In the genomic region with DNA sequence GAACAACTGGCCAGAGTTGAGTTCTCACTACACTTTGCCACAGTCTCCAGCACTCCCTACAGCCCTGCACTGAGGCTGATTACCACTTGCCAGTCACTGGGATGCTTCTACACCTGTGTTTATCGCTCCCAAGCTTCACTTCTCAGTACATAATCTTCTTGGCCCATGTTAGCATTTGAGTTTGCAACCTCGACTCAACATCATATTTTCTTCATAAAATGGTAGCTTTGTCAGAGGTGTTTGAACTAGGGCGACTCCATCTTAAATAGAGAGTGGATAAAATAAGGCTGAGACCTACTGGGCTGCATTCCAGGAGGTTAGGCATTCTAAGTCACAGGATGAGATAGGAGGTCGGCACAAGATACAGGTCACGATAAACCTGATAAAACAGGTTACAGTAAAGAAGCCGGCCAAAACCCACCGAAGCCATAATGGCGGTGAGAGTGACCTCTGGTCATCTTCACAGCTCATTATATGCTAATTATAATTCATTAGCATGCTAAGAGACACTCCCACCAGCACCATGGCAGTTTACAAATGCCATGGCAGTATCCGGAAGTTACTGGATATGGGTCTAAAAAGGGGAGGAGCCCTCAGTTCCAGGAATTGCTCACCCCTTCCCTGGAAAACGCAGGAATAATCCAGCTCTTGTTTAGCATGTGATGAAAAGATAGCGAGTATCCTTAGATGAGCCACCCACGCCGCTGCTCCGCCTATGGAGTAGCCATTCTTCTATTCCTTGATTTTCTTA, we compare ENCODE assay signal across 26 cellular contexts.
DNase-seq lines count a peak whose midpoint lies in the region; ATAC-seq and TF ChIP-seq lines count a peak whose summit lies in the region.
"Had no signal": no experiment of that assay in that cellular context is flagged by ENCODE, and none has a peak within 500 bp of the region (broad histone marks: within the 10 kb centered on the region; RNA-seq: fewer than 3 reads in every experiment).

No MANE protein-coding gene starts in this region.

- H3K27me3 Mint-ChIP-seq in CD4-positive, CD25-positive, alpha-beta regulatory T cell: no peaks in the 10 kb centered on the region

- POLR2A ChIA-PET in HCT116 (lab: Charles Lee): interaction anchor here (3.1 kb wide), 1 partner anchor 107 kb away, joined by 22 read pairs; the partner anchor contains the start of gene KLF6

- H3K4me3 ChIP-seq in CD4-positive, CD25-positive, alpha-beta regulatory T cell (ENCODE audit: low read depth, low read length): no peak overlapping the region
- H3K4me3 ChIP-seq in HCT116 (replicated peaks in 1 of 2; ENCODE audit: low read depth in 1 of 2, low read length in 2 of 2) (no peak overlapping the region), brain microvascular endothelial cell (ENCODE audit: low read depth, low read length) (no peak overlapping the region), mesendoderm (ENCODE audit: low read length) (no peak overlapping the region), dorsolateral prefrontal cortex (no peak overlapping the region)
- H3K4me3 ChIP-seq: adrenal gland, breast epithelium, SJCRH30, spleen, testis had no signal

- H2AFZ ChIP-seq in HCT116 (ENCODE audit: low read depth, low read length, poor library complexity, severe bottlenecking): no peak overlapping the region

- peaks cover 30% of the 10 kb centered on the region for H3K4me1 ChIP-seq in CD4-positive, CD25-positive, alpha-beta regulatory T cell (ENCODE audit: control insufficient read depth, insufficient read depth, low read length, poor library complexity, severe bottlenecking)
- H3K4me1 ChIP-seq in HCT116 (ENCODE audit: control insufficient read depth in 1 of 2, insufficient read depth in 2 of 2, low read length in 2 of 2): peaks cover 27 to 73% of the 10 kb centered on the region in 2 experiments
- peaks cover 14% of the 10 kb centered on the region for H3K4me1 ChIP-seq in mesendoderm (ENCODE audit: control insufficient read depth, low read depth, low read length)
- H3K4me1 ChIP-seq: breast epithelium had no signal

- H3K4me2 ChIP-seq in HCT116 (ENCODE audit: low read length) (peak overlapping the region; percentile 63), mesendoderm (ENCODE audit: low read length) (no peak overlapping the region)

- H3K9me2 ChIP-seq in HCT116 (ENCODE audit: insufficient read depth): no peaks in the 10 kb centered on the region

- ATAC-seq in CD4-positive, CD25-positive, alpha-beta regulatory T cell (ENCODE audit: low read depth in 2 of 2): no peak
- ATAC-seq in HCT116 (peak; percentile 20; the same call in 1 of the 2 replicates), HG03521 (IDR thresholded peaks at IDR 0.05; ENCODE audit: unreplicated experiment) (no peak), HG03280 (IDR thresholded peaks at IDR 0.05; ENCODE audit: unreplicated experiment) (no peak)
- ATAC-seq: activated T-cell treated with anti-CD3 and anti-CD28 coated beads, Interleukin-2, amount 50 U/mL, for 4 hours had no signal

- DNase-seq in CD4-positive, CD25-positive, alpha-beta regulatory T cell: no peak
- DNase-seq in HCT116 (ENCODE audit: low read depth, low spot score): no peak
- no peak for DNase-seq in brain microvascular endothelial cell
- DNase-seq in mesendoderm: peak; percentile 71
- DNase-seq in AG20443 (ENCODE audit: low spot score): no peak
- no peak for DNase-seq in dorsolateral prefrontal cortex
- DNase-seq: activated CD4-positive, alpha-beta T cell treated with anti-CD3 and anti-CD28 coated beads for 1 hour; activated naive CD4-positive, alpha-beta T cell; activated T-cell treated with anti-CD3 and anti-CD28 coated beads, Interleukin-2, amount 50 U/mL, for 4 hours; cortex of kidney; DMS153; glutamatergic neuron; NCI-H146; NCI-H2171; NCI-H524; occipital lobe; SJCRH30; spleen; stimulated activated CD4-positive, alpha-beta T cell treated with anti-CD3 and anti-CD28 coated beads, Interleukin-4, amount 100 ng/mL, for 1 hour; stimulated activated naive CD4-positive, alpha-beta T cell; testis had no signal

- H3K9ac ChIP-seq in HCT116 (ENCODE audit: low read length) (0 out of 2 replicates have a peak overlapping the region, but pooled peaks have one; percentile 40), mesendoderm (ENCODE audit: low read length) (no peak overlapping the region)

- no peaks in the 10 kb centered on the region for H3K36me3 Mint-ChIP-seq in CD4-positive, CD25-positive, alpha-beta regulatory T cell

- peak overlapping the region; percentile 94 for H2BK15ac ChIP-seq in mesendoderm (replicated peaks; ENCODE audit: low read depth)

- H3K23ac ChIP-seq in mesendoderm (ENCODE audit: low read length): no peak overlapping the region

- no peak overlapping the region for H2AK5ac ChIP-seq in mesendoderm (ENCODE audit: low read length)

- H3K4ac ChIP-seq in mesendoderm (ENCODE audit: low read depth, low read length): peak overlapping the region; percentile 87

- TF ChIP-seq RAD21 in HCT116 (IDR thresholded peaks at IDR 0.05; ENCODE audit: low read depth): no peak

- no peak for TF ChIP-seq POLR2A in HCT116 (IDR thresholded peaks at IDR 0.05; ENCODE audit: borderline replicate concordance, extremely low read depth, insufficient read depth, insufficient read length)

- RAD21 ChIA-PET in HCT116 (lab: Charles Lee; ENCODE audit: low non-redundant PET in 1 of 2, low total read pairs in 2 of 2, uncharacterized antibody in 2 of 2, unreplicated experiment in 2 of 2): no interaction called here

- H4K5ac ChIP-seq in mesendoderm (ENCODE audit: low read length): no peak overlapping the region

- no peaks in the 10 kb centered on the region for H3K9me3 Mint-ChIP-seq in CD4-positive, CD25-positive, alpha-beta regulatory T cell
- H3K9me3 Mint-ChIP-seq: activated T-cell treated with anti-CD3 and anti-CD28 coated beads, Interleukin-2, amount 50 U/mL, for 4 hours had no signal

- H4K8ac ChIP-seq in mesendoderm (ENCODE audit: low read depth, low read length): no peak overlapping the region

- WGBS in mesendoderm (ENCODE audit: extremely low coverage, insufficient coverage, low lambda C conversion rate): no CpG with 5 or more reads among the region's 14 CpGs

- no peaks in the 10 kb centered on the region for H3K79me1 ChIP-seq in mesendoderm (ENCODE audit: low read length)

- H3K36me3 ChIP-seq in CD4-positive, CD25-positive, alpha-beta regulatory T cell (ENCODE audit: control insufficient read depth, insufficient read depth, low read length): no peaks in the 10 kb centered on the region
- no peaks in the 10 kb centered on the region for H3K36me3 ChIP-seq in HCT116 (ENCODE audit: control insufficient read depth in 1 of 2, insufficient read depth in 2 of 2, low read length in 2 of 2)
- no peaks in the 10 kb centered on the region for H3K36me3 ChIP-seq in brain microvascular endothelial cell (replicated peaks)
- no peaks in the 10 kb centered on the region for H3K36me3 ChIP-seq in mesendoderm (ENCODE audit: control insufficient read depth, insufficient read depth, low read length)
- H3K36me3 ChIP-seq: adrenal gland, breast epithelium, SJCRH30, spleen had no signal

- H2BK120ac ChIP-seq in mesendoderm (ENCODE audit: low read depth, low read length): no peak overlapping the region

- CTCF ChIA-PET in HCT116 (lab: Charles Lee): no interaction called here

- peak overlapping the region in 1 of 4 donors; percentile 21 for H3K4me3 Mint-ChIP-seq in CD4-positive, CD25-positive, alpha-beta regulatory T cell
- H3K4me3 Mint-ChIP-seq: activated T-cell treated with anti-CD3 and anti-CD28 coated beads, Interleukin-2, amount 50 U/mL, for 4 hours had no signal

- H3K56ac ChIP-seq in mesendoderm (ENCODE audit: low read length): no peak overlapping the region

- H3K27ac Mint-ChIP-seq in CD4-positive, CD25-positive, alpha-beta regulatory T cell: peak overlapping the region in 2 of 3 donors; percentile 9 to 38

- TF ChIP-seq CTCF in HCT116 (IDR thresholded peaks at IDR 0.05 in 2 of 3, conservative IDR thresholded peaks at IDR 0.05 in 1 of 3; ENCODE audit: borderline replicate concordance in 1 of 3, insufficient read depth in 1 of 3, low read depth in 2 of 3, low read length in 2 of 3) (no peak), brain microvascular endothelial cell (IDR thresholded peaks at IDR 0.05; ENCODE audit: low read depth, low read length, missing control alignments) (no peak), dorsolateral prefrontal cortex (IDR thresholded peaks at IDR 0.05 in 54 of 56, conservative IDR thresholded peaks at IDR 0.05 in 2 of 56; ENCODE audit: low read depth in 1 of 56, partially characterized antibody in 56 of 56) (no peak)

- H3K9me3 ChIP-seq in CD4-positive, CD25-positive, alpha-beta regulatory T cell (ENCODE audit: control insufficient read depth in 2 of 2, low read length in 2 of 2): no peaks in the 10 kb centered on the region
- H3K9me3 ChIP-seq in HCT116 (ENCODE audit: control insufficient read depth in 1 of 2, insufficient read depth in 1 of 2, low read depth in 1 of 2, low read length in 2 of 2): no peaks in the 10 kb centered on the region
- H3K9me3 ChIP-seq: adrenal gland, breast epithelium, SJCRH30, spleen, testis had no signal

- in situ Hi-C loops in brain microvascular endothelial cell (cut with HindIII; ENCODE audit: low pct_ligation_motif_present, low sequenced_read_pairs): no loop called here

- intact Hi-C loops in HCT116 (cut with micrococcal nuclease): no loop called here
- intact Hi-C loops in dorsolateral prefrontal cortex (cut with DNase I): no loop called here

- H4K20me1 ChIP-seq in HCT116 (ENCODE audit: insufficient read depth): no peaks in the 10 kb centered on the region

- H2BK5ac ChIP-seq in mesendoderm (ENCODE audit: low read length): peak overlapping the region; percentile 14

- H3K27ac ChIP-seq in CD4-positive, CD25-positive, alpha-beta regulatory T cell (ENCODE audit: insufficient read depth, low read length, poor library complexity, severe bottlenecking): no peak overlapping the region
- H3K27ac ChIP-seq in HCT116 (ENCODE audit: low read depth, low read length): peak overlapping the region; percentile 25; the same call in 1 of the 2 replicates
- peak overlapping the region; percentile 100 for H3K27ac ChIP-seq in brain microvascular endothelial cell
- no peak overlapping the region for H3K27ac ChIP-seq in mesendoderm (ENCODE audit: low read depth, low read length)
- H3K27ac ChIP-seq in dorsolateral prefrontal cortex: no peak overlapping the region
- H3K27ac ChIP-seq: breast epithelium, C4-2B, SJCRH30, testis had no signal

- H3K18ac ChIP-seq in mesendoderm (ENCODE audit: low read length): peak overlapping the region; percentile 80

- H3K4me1 Mint-ChIP-seq in CD4-positive, CD25-positive, alpha-beta regulatory T cell: peaks cover 18 to 39% (median 28%) of the 10 kb centered on the region in 4 donors

- H3K79me2 ChIP-seq in HCT116 (ENCODE audit: insufficient read depth, low read length): no peaks in the 10 kb centered on the region
- no peaks in the 10 kb centered on the region for H3K79me2 ChIP-seq in mesendoderm (ENCODE audit: control insufficient read depth, insufficient read depth, low read length)

- H3K27me3 ChIP-seq in CD4-positive, CD25-positive, alpha-beta regulatory T cell (ENCODE audit: control insufficient read depth, insufficient read depth, low read length): no peaks in the 10 kb centered on the region
- H3K27me3 ChIP-seq in HCT116 (ENCODE audit: insufficient read depth, low read length): no peaks in the 10 kb centered on the region
- no peaks in the 10 kb centered on the region for H3K27me3 ChIP-seq in brain microvascular endothelial cell (replicated peaks)
- H3K27me3 ChIP-seq in mesendoderm (ENCODE audit: insufficient read depth, low read length, poor library complexity): no peaks in the 10 kb centered on the region
- H3K27me3 ChIP-seq in dorsolateral prefrontal cortex: peaks cover 0 to 4% (median 0%) of the 10 kb centered on the region in 45 donors
- H3K27me3 ChIP-seq: adrenal gland, breast epithelium, SJCRH30, spleen, testis had no signal

- no TSS peak for BruUV-seq in HCT116 (replicated peaks; lab: Mats Ljungman, UMichigan)

Comparison
In these comparisons a context has a peak if more than half of its experiments do, and no peak if none do; other contexts are left out.
1. H3K27ac ChIP-seq: peak in HCT116 (single experiment) and brain microvascular endothelial cell (single experiment); none in CD4-positive, CD25-positive, alpha-beta regulatory T cell (single experiment), mesendoderm (single experiment) and dorsolateral prefrontal cortex (0 of 59).